In genomic region chr7:26664735-26665420, GRCh38 we compare ENCODE assay signal across 8 cellular contexts.
DNase-seq lines count a peak whose midpoint lies in the region; ATAC-seq and TF ChIP-seq lines count a peak whose summit lies in the region.

No MANE protein-coding gene starts in this region.

- peaks cover 14% of the 10 kb centered on the region for H3K4me1 Mint-ChIP-seq in WTC11

- CTCF ChIA-PET in WTC11 (lab: Charles Lee): interaction anchor here (1.0 to 5.6 kb wide), 3 partner anchors 287 to 295 kb away, joined by 4 to 87 read pairs (median 5); no protein-coding TSS in a partner anchor

- DNase-seq in A172 (ENCODE audit: low spot score): peak; percentile 71
- peak; percentile 11 for DNase-seq in activated CD4-positive, alpha-beta T cell treated with anti-CD3 and anti-CD28 coated beads for 1 hour
- peak; percentile 39 for DNase-seq in iris pigment epithelial cell (ENCODE audit: low read depth)
- DNase-seq in T1000 (lab: John Stamatoyannopoulos, UW): no peak
- DNase-seq in COLO829 (ENCODE audit: low spot score): no peak
- DNase-seq in WTC11 (ENCODE audit: low spot score): no peak

- peak; percentile 69 for ATAC-seq in GM21390 (IDR thresholded peaks at IDR 0.05; ENCODE audit: unreplicated experiment)
- ATAC-seq in GM21526 (IDR thresholded peaks at IDR 0.05; ENCODE audit: low FRiP score, unreplicated experiment): no peak
- no peak for ATAC-seq in WTC11

- no peaks in the 10 kb centered on the region for H3K36me3 Mint-ChIP-seq in WTC11

- H3K27me3 Mint-ChIP-seq in WTC11 (ENCODE audit: low read depth): no peaks in the 10 kb centered on the region

- TF ChIP-seq CTCF in WTC11 (IDR thresholded peaks at IDR 0.05): no peak

- no peaks in the 10 kb centered on the region for H3K9me3 Mint-ChIP-seq in WTC11

- H3K4me3 Mint-ChIP-seq in WTC11: no peak overlapping the region

- POLR2A ChIA-PET in WTC11 (lab: Charles Lee): no interaction called here

- no peak overlapping the region; the same call in none of the 2 replicates for H3K27ac Mint-ChIP-seq in WTC11

TF ChIP-seq in WTC11, 78 proteins besides CTCF, POLR2A, EP300 and RAD21:
- TF ChIP-seq CBFB (CRISPR knock-in tag; IDR thresholded peaks at IDR 0.05; ENCODE audit: low read depth) (no peak), HMGA2 (CRISPR knock-in tag; IDR thresholded peaks at IDR 0.05) (no peak), CDX4 (CRISPR knock-in tag; IDR thresholded peaks at IDR 0.05; ENCODE audit: borderline replicate concordance) (no peak), IRF2 (CRISPR knock-in tag; IDR thresholded peaks at IDR 0.05; ENCODE audit: borderline replicate concordance, low read depth) (no peak), ATF2 (CRISPR knock-in tag; IDR thresholded peaks at IDR 0.05; ENCODE audit: borderline replicate concordance, low read depth) (no peak), ZBTB43 (CRISPR knock-in tag; IDR thresholded peaks at IDR 0.05) (no peak), PRDM15 (CRISPR knock-in tag; IDR thresholded peaks at IDR 0.05) (no peak), GRHL2 (CRISPR knock-in tag; IDR thresholded peaks at IDR 0.05; ENCODE audit: insufficient replicate concordance, severe bottlenecking) (no peak), HMGXB4 (CRISPR knock-in tag; IDR thresholded peaks at IDR 0.05) (no peak)

Comparison
In these comparisons a context has a peak if more than half of its experiments do, and no peak if none do; other contexts are left out.
1. DNase-seq: peak in A172 (single experiment), activated CD4-positive, alpha-beta T cell treated with anti-CD3 and anti-CD28 coated beads for 1 hour (single experiment) and iris pigment epithelial cell (single experiment); none in T1000 (single experiment), COLO829 (single experiment) and WTC11 (single experiment).